Comparison of ENCODE assay signal across 8 cellular contexts in the genomic region with DNA sequence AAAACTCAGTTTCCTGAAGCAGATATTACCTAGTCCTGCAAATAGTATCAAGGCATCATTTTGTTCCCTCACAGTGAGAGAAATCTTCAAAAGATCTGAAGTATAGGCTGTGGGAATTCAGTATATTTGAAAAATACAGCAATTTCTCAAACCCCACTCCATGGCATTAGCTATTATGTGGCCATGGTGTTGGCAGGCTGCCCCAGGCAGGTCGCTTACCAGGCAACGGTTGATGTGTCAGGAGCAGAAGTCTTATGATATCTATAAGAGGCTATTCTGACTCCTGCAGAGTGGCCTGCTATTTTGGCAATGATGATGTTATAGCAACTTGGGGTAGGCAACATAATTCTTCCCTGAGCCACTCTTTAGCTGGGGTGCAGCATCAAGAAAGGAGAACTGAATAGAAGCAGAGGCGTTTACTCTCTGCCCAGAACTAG.
A peak's percentile ranks its signal among the peaks of the same experiment; 100 is the strongest.
DNase-seq lines count a peak whose midpoint lies in the region; ATAC-seq and TF ChIP-seq lines count a peak whose summit lies in the region.

No MANE protein-coding gene starts in this region.

- H3K27ac ChIP-seq in WERI-Rb-1: no peak overlapping the region

- H3K36me3 ChIP-seq in WERI-Rb-1: no peaks in the 10 kb centered on the region

- DNase-seq in GM20000 (ENCODE audit: low spot score) (peak; percentile 15), NCI-H2029 (lab: John Stamatoyannopoulos, UW) (no peak), NCI-H446 treated with DMSO at 0.1 percent for 48 hours (lab: John Stamatoyannopoulos, UW) (no peak), WERI-Rb-1 (no peak)
- no peak for DNase-seq in natural killer cell treated with Interleukin-12 subunit alpha and Interleukin-12 subunit beta and Interleukin-15 and Interleukin-18, amount 100 ng/mL, for 72 hours (ENCODE audit: low spot score)
- DNase-seq in stimulated activated CD4-positive, alpha-beta T cell treated with anti-CD3 and anti-CD28 coated beads, Interleukin-1b, Interleukin-23, amount 100 ng/mL, for 48 hours: no peak

- H3K4me1 Mint-ChIP-seq in brain: peaks cover 49% of the 10 kb centered on the region
- peaks cover 25 to 34% of the 10 kb centered on the region in 2 donors for H3K4me1 Mint-ChIP-seq in natural killer cell treated with Interleukin-12 subunit alpha and Interleukin-12 subunit beta and Interleukin-15 and Interleukin-18, amount 100 ng/mL, for 72 hours (ENCODE audit: low read depth in 2 of 2)

- no peak for TF ChIP-seq CTCF in GM20000 (IDR thresholded peaks at IDR 0.05; ENCODE audit: extremely low read depth, missing control alignments)
- no peak for TF ChIP-seq CTCF in brain (conservative IDR thresholded peaks at IDR 0.05)
- no peak for TF ChIP-seq CTCF in WERI-Rb-1 (IDR thresholded peaks at IDR 0.05; ENCODE audit: low read depth, low read length)

- no peaks in the 10 kb centered on the region for H3K27me3 Mint-ChIP-seq in brain
- no peaks in the 10 kb centered on the region for H3K27me3 Mint-ChIP-seq in natural killer cell treated with Interleukin-12 subunit alpha and Interleukin-12 subunit beta and Interleukin-15 and Interleukin-18, amount 100 ng/mL, for 72 hours

- ATAC-seq in HG03432 (IDR thresholded peaks at IDR 0.05; ENCODE audit: unreplicated experiment): peak; percentile 59
- ATAC-seq in natural killer cell treated with Interleukin-12 subunit alpha and Interleukin-12 subunit beta and Interleukin-15 and Interleukin-18, amount 100 ng/mL, for 72 hours: peak; percentile 46 to 53

- H3K4me3 Mint-ChIP-seq in brain: no peak overlapping the region
- H3K4me3 Mint-ChIP-seq in natural killer cell treated with Interleukin-12 subunit alpha and Interleukin-12 subunit beta and Interleukin-15 and Interleukin-18, amount 100 ng/mL, for 72 hours: peak overlapping the region; percentile 44

- H3K4me3 ChIP-seq in WERI-Rb-1 (ENCODE audit: low read depth, low read length): no peak overlapping the region

- H3K9me3 ChIP-seq in WERI-Rb-1 (ENCODE audit: severe bottlenecking): no peaks in the 10 kb centered on the region

- peak overlapping the region in 3 of 5 experiments; percentile 62 to 92 (median 66) for H3K27ac Mint-ChIP-seq in brain
- H3K27ac Mint-ChIP-seq in natural killer cell treated with Interleukin-12 subunit alpha and Interleukin-12 subunit beta and Interleukin-15 and Interleukin-18, amount 100 ng/mL, for 72 hours: peak overlapping the region; percentile 83 to 91

- peaks cover 0 to 4% (median 0%) of the 10 kb centered on the region in 5 experiments for H3K9me3 Mint-ChIP-seq in brain
- H3K9me3 Mint-ChIP-seq in natural killer cell treated with Interleukin-12 subunit alpha and Interleukin-12 subunit beta and Interleukin-15 and Interleukin-18, amount 100 ng/mL, for 72 hours: no peaks in the 10 kb centered on the region

- H3K27me3 ChIP-seq in WERI-Rb-1 (ENCODE audit: insufficient read depth, low read depth, severe bottlenecking): no peaks in the 10 kb centered on the region

- H3K36me3 Mint-ChIP-seq in brain: peaks cover 6% of the 10 kb centered on the region
- H3K36me3 Mint-ChIP-seq in natural killer cell treated with Interleukin-12 subunit alpha and Interleukin-12 subunit beta and Interleukin-15 and Interleukin-18, amount 100 ng/mL, for 72 hours: peaks cover 4% of the 10 kb centered on the region
